16 cellular contexts compared by ENCODE assay signal in genomic region chr13:23796546-23796945, GRCh38.
DNase-seq lines count a peak whose midpoint lies in the region; ATAC-seq and TF ChIP-seq lines count a peak whose summit lies in the region.
"Had no signal": no experiment of that assay in that cellular context is flagged by ENCODE, and none has a peak within 500 bp of the region (broad histone marks: within the 10 kb centered on the region; RNA-seq: fewer than 3 reads in every experiment).

No MANE protein-coding gene starts in this region.

- peaks cover 26 to 36% of the 10 kb centered on the region in 2 donors for H3K36me3 Mint-ChIP-seq in stimulated activated naive B cell treated with anti-CD40 and anti-IgM and Interleukin-4, amounts not matched to agents 10 μg/mL and 1 μg/mL and 100 μg/mL, for 72 hours
- no peaks in the 10 kb centered on the region for H3K36me3 Mint-ChIP-seq in natural killer cell

- peaks cover 6 to 16% of the 10 kb centered on the region in 2 donors for H3K27me3 Mint-ChIP-seq in stimulated activated naive B cell treated with anti-CD40 and anti-IgM and Interleukin-4, amounts not matched to agents 10 μg/mL and 1 μg/mL and 100 μg/mL, for 72 hours
- H3K27me3 Mint-ChIP-seq in natural killer cell (ENCODE audit: low read depth in 2 of 2), result no peaks in the 10 kb centered on the region
- H3K27me3 Mint-ChIP-seq: activated naive CD8-positive, alpha-beta T cell had no signal

- no peak overlapping the region for H3K27ac Mint-ChIP-seq in stimulated activated naive B cell treated with anti-CD40 and anti-IgM and Interleukin-4, amounts not matched to agents 10 μg/mL and 1 μg/mL and 100 μg/mL, for 72 hours
- H3K27ac Mint-ChIP-seq in natural killer cell, result no peak overlapping the region
- H3K27ac Mint-ChIP-seq: activated naive CD8-positive, alpha-beta T cell had no signal

- peaks cover 9% of the 10 kb centered on the region for H3K4me1 ChIP-seq in foreskin keratinocyte
- H3K4me1 ChIP-seq: uterus had no signal

- DNase-seq in DMS53 (lab: John Stamatoyannopoulos, UW) (peak; percentile 90), M059J (ENCODE audit: low read depth) (peak; percentile 56), SHP77 treated with DMSO at 0.1 percent for 48 hours (lab: John Stamatoyannopoulos, UW) (peak; percentile 34), kidney epithelial cell (ENCODE audit: low read depth) (peak; percentile 16), globus pallidus (ENCODE audit: low spot score) (no peak), natural killer cell (no peak), foreskin keratinocyte (no peak)
- no peak for DNase-seq in stimulated activated naive B cell treated with anti-CD40 and anti-IgM and Interleukin-4, amounts not matched to agents 10 μg/mL and 1 μg/mL and 100 μg/mL, for 72 hours
- DNase-seq: activated T-cell treated with anti-CD3 and anti-CD28 coated beads, Interleukin-2, amount 50 U/mL, for 1 hour; cerebellar nuclear complex; islet precursor cell; ovary; Right ventricle myocardium superior; stimulated activated naive CD8-positive, alpha-beta T cell treated with anti-CD3 and anti-CD28 coated beads, Interleukin-15, Interleukin-2, amounts not matched to agents 100 U/mL and 50 U/mL, for 24 hours; uterus had no signal

- H3K4me3 Mint-ChIP-seq in stimulated activated naive B cell treated with anti-CD40 and anti-IgM and Interleukin-4, amounts not matched to agents 10 μg/mL and 1 μg/mL and 100 μg/mL, for 72 hours, result no peak overlapping the region
- no peak overlapping the region for H3K4me3 Mint-ChIP-seq in natural killer cell
- H3K4me3 Mint-ChIP-seq: activated naive CD8-positive, alpha-beta T cell had no signal

- peaks cover 12% of the 10 kb centered on the region in 2 donors for H3K4me1 Mint-ChIP-seq in stimulated activated naive B cell treated with anti-CD40 and anti-IgM and Interleukin-4, amounts not matched to agents 10 μg/mL and 1 μg/mL and 100 μg/mL, for 72 hours
- H3K4me1 Mint-ChIP-seq in natural killer cell, result peaks cover 0 to 11% of the 10 kb centered on the region in 2 donors

- TF ChIP-seq CTCF in kidney epithelial cell (IDR thresholded peaks at IDR 0.05; ENCODE audit: insufficient read depth, low read length, poor library complexity, severe bottlenecking) (no peak), natural killer cell (IDR thresholded peaks at IDR 0.05) (no peak), foreskin keratinocyte (conservative IDR thresholded peaks at IDR 0.05) (no peak)

- peaks cover 0 to 3% of the 10 kb centered on the region in 2 donors for H3K9me3 Mint-ChIP-seq in stimulated activated naive B cell treated with anti-CD40 and anti-IgM and Interleukin-4, amounts not matched to agents 10 μg/mL and 1 μg/mL and 100 μg/mL, for 72 hours
- H3K9me3 Mint-ChIP-seq in natural killer cell, result no peaks in the 10 kb centered on the region

- intact Hi-C loops in natural killer cell (cut with micrococcal nuclease), result no loop called here

- H3K4me3 ChIP-seq in kidney epithelial cell (ENCODE audit: low read depth, low read length), result no peak overlapping the region
- H3K4me3 ChIP-seq: ovary, uterus had no signal

- H3K36me3 ChIP-seq in kidney epithelial cell (ENCODE audit: control insufficient read depth, insufficient read depth, low read length), result no peaks in the 10 kb centered on the region
- H3K36me3 ChIP-seq: ovary, uterus had no signal

- no peak overlapping the region for H3K27ac ChIP-seq in foreskin keratinocyte
- H3K27ac ChIP-seq: ovary, uterus had no signal

- H3K27me3 ChIP-seq in kidney epithelial cell (ENCODE audit: control insufficient read depth, insufficient read depth, low read length) (no peaks in the 10 kb centered on the region), foreskin keratinocyte (no peaks in the 10 kb centered on the region)
- H3K27me3 ChIP-seq: ovary, uterus had no signal

- ATAC-seq in stimulated activated naive B cell treated with anti-CD40 and anti-IgM and Interleukin-4, amounts not matched to agents 10 μg/mL and 1 μg/mL and 100 μg/mL, for 72 hours (replicated peaks), result no peak
- ATAC-seq in natural killer cell, result no peak
- no peak for ATAC-seq in foreskin keratinocyte
- ATAC-seq: stimulated activated naive CD8-positive, alpha-beta T cell treated with anti-CD3 and anti-CD28 coated beads, Interleukin-15, Interleukin-2, amounts not matched to agents 100 U/mL and 50 U/mL, for 24 hours had no signal

Comparison
In these comparisons a context has a peak if more than half of its experiments do, and no peak if none do; other contexts are left out.
1. DNase-seq: peak in DMS53 (single experiment), M059J (single experiment), SHP77 treated with DMSO at 0.1 percent for 48 hours (single experiment) and kidney epithelial cell (single experiment); none in globus pallidus (single experiment), stimulated activated naive B cell treated with anti-CD40 and anti-IgM and Interleukin-4, amounts not matched to agents 10 μg/mL and 1 μg/mL and 100 μg/mL, for 72 hours (single experiment), natural killer cell (single experiment) and foreskin keratinocyte (0 of 2).